ENCODE assay signal across 8 cellular contexts in the genomic region with DNA sequence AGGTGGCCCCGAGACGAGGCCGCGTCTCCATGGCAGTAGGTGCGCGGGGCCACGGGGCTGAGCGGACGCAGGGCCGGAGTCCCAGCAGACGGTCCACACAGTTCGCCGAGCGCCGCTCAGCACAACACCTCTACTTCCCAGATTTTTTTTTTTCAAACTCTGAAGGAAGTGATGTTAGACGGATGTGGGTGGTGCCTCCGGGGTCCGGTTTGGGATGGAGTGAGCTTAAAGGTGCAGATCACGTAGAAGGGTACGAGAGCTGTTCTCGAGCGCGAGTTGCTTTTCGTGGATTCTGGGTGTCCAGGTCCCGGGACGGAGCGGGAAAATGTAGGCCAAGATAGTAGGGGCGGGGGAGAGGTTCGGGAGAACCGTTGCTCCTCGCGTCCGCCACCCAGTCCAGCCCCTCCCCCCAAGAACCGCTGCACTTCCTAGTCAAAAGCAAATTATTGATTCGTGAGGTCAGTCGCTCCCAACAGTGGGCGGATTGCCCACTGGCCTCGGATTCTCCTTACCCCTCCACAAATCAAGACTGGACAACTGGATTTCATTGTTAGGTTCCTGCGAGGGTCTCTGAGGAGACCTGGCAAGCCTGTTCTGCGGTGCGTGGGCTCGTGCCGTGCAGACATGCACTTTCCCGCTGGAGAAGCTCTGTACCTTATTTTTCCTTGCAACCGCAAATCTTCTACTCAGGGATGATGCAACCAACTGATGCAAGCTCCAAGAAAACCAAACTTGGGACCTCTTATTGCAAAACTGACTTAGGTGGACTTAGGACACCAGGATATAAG. TPM values are rescaled to one million over a fixed set of nuclear protein-coding genes. Genes with fewer than 3 reads are reported as not detected.
DNase-seq lines count a peak whose midpoint lies in the region; ATAC-seq and TF ChIP-seq lines count a peak whose summit lies in the region.

TXNDC12 (minus strand) TSS at position 126 of the 788 bp plus-strand sequence; CDS start at position 31, 95 bp downstream.

- peaks cover 42% of the 10 kb centered on the region for H3K36me3 ChIP-seq in DND-41 (ENCODE audit: insufficient read depth, low read length)

- peaks cover 57 to 58% of the 10 kb centered on the region in 2 donors for H3K4me1 Mint-ChIP-seq in natural killer cell
- H3K4me1 Mint-ChIP-seq in stimulated activated naive CD8-positive, alpha-beta T cell treated with anti-CD3 and anti-CD28 coated beads, Interleukin-15, amount 100 ng/mL, for 72 hours: peaks cover 59% of the 10 kb centered on the region

- no peaks in the 10 kb centered on the region for H3K27me3 ChIP-seq in DND-41 (ENCODE audit: insufficient read depth, low read length, poor library complexity)

- intact Hi-C loops in natural killer cell (cut with micrococcal nuclease): no loop called here

- no peaks in the 10 kb centered on the region for H3K9me3 Mint-ChIP-seq in natural killer cell
- no peaks in the 10 kb centered on the region for H3K9me3 Mint-ChIP-seq in stimulated activated naive CD8-positive, alpha-beta T cell treated with anti-CD3 and anti-CD28 coated beads, Interleukin-15, amount 100 ng/mL, for 72 hours

- H3K4me1 ChIP-seq in DND-41 (ENCODE audit: insufficient read depth, low read length): peaks cover 79% of the 10 kb centered on the region

- H2AFZ ChIP-seq in DND-41 (ENCODE audit: low read depth, low read length): peak within 1 kb of the TSS; percentile 67

- H3K27me3 Mint-ChIP-seq in natural killer cell (ENCODE audit: low read depth in 2 of 2): no peaks in the 10 kb centered on the region
- no peaks in the 10 kb centered on the region for H3K27me3 Mint-ChIP-seq in stimulated activated naive CD8-positive, alpha-beta T cell treated with anti-CD3 and anti-CD28 coated beads, Interleukin-15, amount 100 ng/mL, for 72 hours

- TF ChIP-seq CTCF in DND-41 (IDR thresholded peaks at IDR 0.05; ENCODE audit: borderline replicate concordance, extremely low read depth, low read length, poor library complexity, severe bottlenecking): no peak
- no peak for TF ChIP-seq CTCF in fibroblast of pulmonary artery (IDR thresholded peaks at IDR 0.05; ENCODE audit: low read length, missing control alignments)
- no peak for TF ChIP-seq CTCF in natural killer cell (IDR thresholded peaks at IDR 0.05)

- H3K36me3 Mint-ChIP-seq in natural killer cell: no peaks in the 10 kb centered on the region

- H3K9me3 ChIP-seq in DND-41 (ENCODE audit: insufficient read depth, low read length, severe bottlenecking): no peaks in the 10 kb centered on the region

- H3K4me2 ChIP-seq in DND-41 (ENCODE audit: insufficient read depth, low read length): peak within 1 kb of the TSS; percentile 85

- peak within 1 kb of the TSS; percentile 89 for H3K9ac ChIP-seq in DND-41 (ENCODE audit: low read depth, low read length)

- ATAC-seq in DND-41 (ENCODE audit: insufficient read depth, low read depth) (peak; percentile 47), natural killer cell (peak; percentile 12 to 40 (median 14))
- ATAC-seq in stimulated activated naive CD8-positive, alpha-beta T cell treated with anti-CD3 and anti-CD28 coated beads, Interleukin-15, amount 100 ng/mL, for 72 hours: peak; percentile 56

- H3K79me2 ChIP-seq in DND-41 (ENCODE audit: insufficient read depth, low read length): peaks cover 93% of the 10 kb centered on the region

- H3K27ac ChIP-seq in DND-41 (ENCODE audit: low read length): peak within 1 kb of the TSS; percentile 98

- H4K20me1 ChIP-seq in DND-41 (ENCODE audit: insufficient read depth, low read length): peaks cover 26% of the 10 kb centered on the region

- H3K4me3 ChIP-seq in DND-41 (ENCODE audit: low read depth in 1 of 2, low read length in 2 of 2) (peak within 1 kb of the TSS; percentile 79 to 80), fibroblast of pulmonary artery (replicated peaks; ENCODE audit: low read depth, low read length) (peak within 1 kb of the TSS; percentile 69)

- peak within 1 kb of the TSS; percentile 92 to 95 for H3K27ac Mint-ChIP-seq in natural killer cell
- H3K27ac Mint-ChIP-seq in stimulated activated naive CD8-positive, alpha-beta T cell treated with anti-CD3 and anti-CD28 coated beads, Interleukin-15, amount 100 ng/mL, for 72 hours: peak within 1 kb of the TSS; percentile 97 to 98

- H3K4me3 Mint-ChIP-seq in natural killer cell: peak within 1 kb of the TSS; percentile 92
- peak within 1 kb of the TSS; percentile 93 to 99 for H3K4me3 Mint-ChIP-seq in stimulated activated naive CD8-positive, alpha-beta T cell treated with anti-CD3 and anti-CD28 coated beads, Interleukin-15, amount 100 ng/mL, for 72 hours

- peak; percentile 87 for DNase-seq in DND-41
- DNase-seq in GOT3 (lab: John Stamatoyannopoulos, UW): peak; percentile 28
- DNase-seq in M059J (ENCODE audit: low read depth): peak; percentile 96
- peak; percentile 89 to 90 for DNase-seq in SHP77 (lab: John Stamatoyannopoulos, UW)
- peak; percentile 49 for DNase-seq in activated effector memory CD4-positive, alpha-beta T cell treated with Interleukin-2 at 50 U/mL for 16 hours
- peak; percentile 93 for DNase-seq in fibroblast of pulmonary artery (ENCODE audit: low read depth)
- DNase-seq in natural killer cell: peak; percentile 33
- DNase-seq in stimulated activated naive CD8-positive, alpha-beta T cell treated with anti-CD3 and anti-CD28 coated beads, Interleukin-15, amount 100 ng/mL, for 72 hours: peak; percentile 48 to 70

RNA-seq across cellular contexts. Expression of gene TXNDC12, which starts in this region (rescaled TPM):
- 91.3 and 116 TPM in 2 replicates for total RNA-seq in M059J (2014; rRNA removed; shearing (Covaris generic))
- total RNA-seq in natural killer cell: 10 to 100 TPM; 35.0 to 39.4 (median 38.7) TPM

Comparison
In these comparisons a context has a peak if more than half of its experiments do, and no peak if none do; other contexts are left out.
1. Peak in every context shown above with its lines: DNase-seq, ATAC-seq, H3K4me3 ChIP-seq and H3K27ac ChIP-seq.
2. DNase-seq: peak in every context shown above with its lines; median percentile 96 in M059J; 93 in fibroblast of pulmonary artery; 90 in SHP77; 87 in DND-41; 59 in stimulated activated naive CD8-positive, alpha-beta T cell treated with anti-CD3 and anti-CD28 coated beads, Interleukin-15, amount 100 ng/mL, for 72 hours; 49 in activated effector memory CD4-positive, alpha-beta T cell treated with Interleukin-2 at 50 U/mL for 16 hours; 33 in natural killer cell; 28 in GOT3.